ENCODE assay signal across 15 cellular contexts in genomic region chr1:116665001-116665400, GRCh38.
"Had no signal": no experiment of that assay in that cellular context is flagged by ENCODE, and none has a peak within 500 bp of the region (broad histone marks: within the 10 kb centered on the region; RNA-seq: fewer than 3 reads in every experiment).

No MANE protein-coding gene starts in this region.

- H3K36me3 ChIP-seq: cardiac muscle cell, gastroesophageal sphincter, tibial artery had no signal

- DNase-seq: activated CD4-positive, alpha-beta memory T cell treated with anti-CD3 and anti-CD28 coated beads, Interleukin-2, amount 10 ng/mL, durations not matched to agents 7 days and 5 days; activated CD4-positive, alpha-beta T cell treated with anti-CD3 and anti-CD28 coated beads for 36 hours; activated CD8-positive, alpha-beta memory T cell treated with anti-CD3 and anti-CD28 coated beads, Interleukin-2, amount 50 U/mL, for 4 hours; activated naive CD4-positive, alpha-beta T cell treated with anti-CD3 and anti-CD28 coated beads for 36 hours; effector CD4-positive, alpha-beta T cell; hippocampal formation; left cardiac atrium; T1000; tibial artery had no signal

- H3K9ac ChIP-seq: parathyroid adenoma had no signal

- H3K4me3 Mint-ChIP-seq: activated CD4-positive, alpha-beta memory T cell treated with anti-CD3 and anti-CD28 coated beads, Interleukin-2, amount 10 ng/mL, durations not matched to agents 7 days and 5 days; activated CD4-positive, alpha-beta T cell treated with anti-CD3 and anti-CD28 coated beads for 36 hours; activated naive CD4-positive, alpha-beta T cell treated with anti-CD3 and anti-CD28 coated beads for 36 hours; stimulated activated effector memory CD8-positive, alpha-beta T cell treated with anti-CD3 and anti-CD28 coated beads, Interleukin-12 subunit alpha, Interleukin-12 subunit beta, amount 100 ng/mL, for 72 hours had no signal

- ATAC-seq: activated CD4-positive, alpha-beta T cell treated with anti-CD3 and anti-CD28 coated beads for 36 hours; gastroesophageal sphincter; left cardiac atrium; stimulated activated effector memory CD8-positive, alpha-beta T cell treated with anti-CD3 and anti-CD28 coated beads, Interleukin-12 subunit alpha, Interleukin-12 subunit beta, amount 100 ng/mL, for 72 hours had no signal

- H3K4me3 ChIP-seq: gastroesophageal sphincter, tibial artery had no signal

- H3K27ac Mint-ChIP-seq: activated CD4-positive, alpha-beta memory T cell treated with anti-CD3 and anti-CD28 coated beads, Interleukin-2, amount 10 ng/mL, durations not matched to agents 7 days and 5 days; activated CD4-positive, alpha-beta T cell treated with anti-CD3 and anti-CD28 coated beads for 36 hours; activated naive CD4-positive, alpha-beta T cell treated with anti-CD3 and anti-CD28 coated beads for 36 hours; stimulated activated effector memory CD8-positive, alpha-beta T cell treated with anti-CD3 and anti-CD28 coated beads, Interleukin-12 subunit alpha, Interleukin-12 subunit beta, amount 100 ng/mL, for 72 hours had no signal

- H3K36me3 Mint-ChIP-seq: stimulated activated effector memory CD8-positive, alpha-beta T cell treated with anti-CD3 and anti-CD28 coated beads, Interleukin-12 subunit alpha, Interleukin-12 subunit beta, amount 100 ng/mL, for 72 hours had no signal

- H3K9me3 Mint-ChIP-seq: activated CD4-positive, alpha-beta memory T cell treated with anti-CD3 and anti-CD28 coated beads, Interleukin-2, amount 10 ng/mL, durations not matched to agents 7 days and 5 days; activated naive CD4-positive, alpha-beta T cell treated with anti-CD3 and anti-CD28 coated beads for 36 hours; stimulated activated effector memory CD8-positive, alpha-beta T cell treated with anti-CD3 and anti-CD28 coated beads, Interleukin-12 subunit alpha, Interleukin-12 subunit beta, amount 100 ng/mL, for 72 hours had no signal

- H3K27ac ChIP-seq: cardiac muscle cell, epithelial cell of prostate, gastroesophageal sphincter, parathyroid adenoma, tibial artery, VCaP had no signal

- H3K27me3 ChIP-seq: cardiac muscle cell, gastroesophageal sphincter had no signal

- H3K9me3 ChIP-seq: gastroesophageal sphincter, tibial artery had no signal
